ENCODE assay signal across 8 cellular contexts in genomic region chr19:18203863-18204393, GRCh38. TPM values are rescaled to one million over a fixed set of nuclear protein-coding genes. Genes with fewer than 3 reads are reported as not detected.
A peak's percentile ranks its signal among the peaks of the same experiment; 100 is the strongest.
DNase-seq lines count a peak whose midpoint lies in the region; ATAC-seq and TF ChIP-seq lines count a peak whose summit lies in the region.

Gene RAB3A, minus strand, starts transcription at chr19:18204042. Its CDS starts 1,302 bp downstream, at chr19:18202740.

- H3K9me3 Mint-ChIP-seq in activated T-helper 2 cell treated with anti-CD3 and anti-CD28 coated beads, Interferon-gamma antibody, Interleukin-2, Interleukin-4, amounts not matched to agents 10 μg/mL and 5 μg/mL and 100 μg/mL, durations not matched to agents 14 hours and 24 hours and 36 hours = no peaks in the 10 kb centered on the region
- no peaks in the 10 kb centered on the region for H3K9me3 Mint-ChIP-seq in naive B cell
- no peaks in the 10 kb centered on the region for H3K9me3 Mint-ChIP-seq in stimulated activated effector memory CD8-positive, alpha-beta T cell treated with anti-CD3 and anti-CD28 coated beads, Interleukin-12 subunit alpha, Interleukin-12 subunit beta, amount 100 ng/mL, for 72 hours

- TF ChIP-seq CTCF in LNCaP clone FGC (IDR thresholded peaks at IDR 0.05; ENCODE audit: control insufficient read depth, extremely low read depth, insufficient read depth) (no peak), fibroblast of lung (conservative IDR thresholded peaks at IDR 0.05 in 1 of 2, IDR thresholded peaks at IDR 0.05 in 1 of 2; ENCODE audit: low read depth in 1 of 2, low read length in 2 of 2) (no peak)

- no peaks in the 10 kb centered on the region for H3K27me3 ChIP-seq in fibroblast of lung (ENCODE audit: control insufficient read depth, insufficient read depth, low read length)

- intact Hi-C loops in activated T-helper 2 cell treated with anti-CD3 and anti-CD28 coated beads, Interferon-gamma antibody, Interleukin-2, Interleukin-4, amounts not matched to agents 10 μg/mL and 5 μg/mL and 100 μg/mL, durations not matched to agents 14 hours and 24 hours and 36 hours (cut with micrococcal nuclease) = loop anchor here (1.0 to 2.0 kb wide), 2 partner anchors 12 to 211 kb away; no protein-coding TSS in a partner anchor

- H3K4me3 Mint-ChIP-seq in activated T-helper 2 cell treated with anti-CD3 and anti-CD28 coated beads, Interferon-gamma antibody, Interleukin-2, Interleukin-4, amounts not matched to agents 10 μg/mL and 5 μg/mL and 100 μg/mL, durations not matched to agents 14 hours and 24 hours and 36 hours (ENCODE audit: low read depth) = peak within 1 kb of the TSS; percentile 94
- peak within 1 kb of the TSS; percentile 87 to 98 (median 97) for H3K4me3 Mint-ChIP-seq in naive B cell
- peak within 1 kb of the TSS; percentile 82 for H3K4me3 Mint-ChIP-seq in stimulated activated effector memory CD8-positive, alpha-beta T cell treated with anti-CD3 and anti-CD28 coated beads, Interleukin-12 subunit alpha, Interleukin-12 subunit beta, amount 100 ng/mL, for 72 hours

- no peaks in the 10 kb centered on the region for H3K9me3 ChIP-seq in fibroblast of lung (ENCODE audit: control insufficient read depth, insufficient read depth, low read depth, low read length)

- peak within 1 kb of the TSS; percentile 82 for H3K4me3 ChIP-seq in LNCaP clone FGC (ENCODE audit: low read depth, low read length)
- peak within 1 kb of the TSS; percentile 80 to 97 (median 91) for H3K4me3 ChIP-seq in fibroblast of lung (replicated peaks in 1 of 4; ENCODE audit: control extremely low read depth in 1 of 4, insufficient read depth in 1 of 4, low read depth in 3 of 4, low read length in 4 of 4)

- H3K27ac Mint-ChIP-seq in activated T-helper 2 cell treated with anti-CD3 and anti-CD28 coated beads, Interferon-gamma antibody, Interleukin-2, Interleukin-4, amounts not matched to agents 10 μg/mL and 5 μg/mL and 100 μg/mL, durations not matched to agents 14 hours and 24 hours and 36 hours = peak within 1 kb of the TSS; percentile 95
- H3K27ac Mint-ChIP-seq in naive B cell = peak within 1 kb of the TSS; percentile 95 to 100 (median 99)
- H3K27ac Mint-ChIP-seq in stimulated activated effector memory CD8-positive, alpha-beta T cell treated with anti-CD3 and anti-CD28 coated beads, Interleukin-12 subunit alpha, Interleukin-12 subunit beta, amount 100 ng/mL, for 72 hours = peak within 1 kb of the TSS; percentile 91

- peak within 1 kb of the TSS; percentile 96 for H3K4me2 ChIP-seq in fibroblast of lung (ENCODE audit: extremely low read depth, insufficient read depth, low read length)

- peak within 1 kb of the TSS; percentile 100 for H3K27ac ChIP-seq in fibroblast of lung (ENCODE audit: insufficient read depth, low read length)

- peaks cover 11% of the 10 kb centered on the region for H3K4me1 Mint-ChIP-seq in activated T-helper 2 cell treated with anti-CD3 and anti-CD28 coated beads, Interferon-gamma antibody, Interleukin-2, Interleukin-4, amounts not matched to agents 10 μg/mL and 5 μg/mL and 100 μg/mL, durations not matched to agents 14 hours and 24 hours and 36 hours (ENCODE audit: low read depth)
- H3K4me1 Mint-ChIP-seq in naive B cell = peaks cover 19 to 35% (median 23%) of the 10 kb centered on the region in 3 donors
- H3K4me1 Mint-ChIP-seq in stimulated activated effector memory CD8-positive, alpha-beta T cell treated with anti-CD3 and anti-CD28 coated beads, Interleukin-12 subunit alpha, Interleukin-12 subunit beta, amount 100 ng/mL, for 72 hours = peaks cover 24% of the 10 kb centered on the region

- H3K36me3 ChIP-seq in fibroblast of lung (ENCODE audit: control insufficient read depth, insufficient read depth, low read length) = peaks cover 5% of the 10 kb centered on the region

- DNase-seq in Daoy (ENCODE audit: low read depth) (peak; percentile 100), GOT3 (lab: John Stamatoyannopoulos, UW) (peak; percentile 98), LNCaP clone FGC (ENCODE audit: low read depth) (peak; percentile 99), RPMI8226 (peak; percentile 100), fibroblast of lung (ENCODE audit: low read depth in 2 of 2) (peak; percentile 100), naive B cell (peak; percentile 99)
- peak; percentile 99 for DNase-seq in activated T-helper 2 cell treated with anti-CD3 and anti-CD28 coated beads, Interferon-gamma antibody, Interleukin-2, Interleukin-4, amounts not matched to agents 10 μg/mL and 5 μg/mL and 100 μg/mL, durations not matched to agents 14 hours and 24 hours and 36 hours (ENCODE audit: low spot score)
- DNase-seq in stimulated activated effector memory CD8-positive, alpha-beta T cell treated with anti-CD3 and anti-CD28 coated beads, Interleukin-12 subunit alpha, Interleukin-12 subunit beta, amount 100 ng/mL, for 72 hours (ENCODE audit: low spot score in 2 of 2) = peak; percentile 93 to 99

- no peaks in the 10 kb centered on the region for H4K20me1 ChIP-seq in fibroblast of lung (ENCODE audit: control insufficient read depth, extremely low read depth, insufficient read depth, low read length)

- peak within 1 kb of the TSS; percentile 94 for H3K9ac ChIP-seq in fibroblast of lung (ENCODE audit: insufficient read depth, low read length)

- peaks cover 21% of the 10 kb centered on the region for H3K4me1 ChIP-seq in fibroblast of lung (ENCODE audit: control insufficient read depth, extremely low read depth, insufficient read depth, low read length)

- peaks cover 14% of the 10 kb centered on the region for H3K79me2 ChIP-seq in fibroblast of lung (ENCODE audit: control insufficient read depth, insufficient read depth, low read length)

- peak within 1 kb of the TSS; percentile 69 for H2AFZ ChIP-seq in fibroblast of lung (ENCODE audit: low read length)

- peaks cover 2% of the 10 kb centered on the region for H3K27me3 Mint-ChIP-seq in activated T-helper 2 cell treated with anti-CD3 and anti-CD28 coated beads, Interferon-gamma antibody, Interleukin-2, Interleukin-4, amounts not matched to agents 10 μg/mL and 5 μg/mL and 100 μg/mL, durations not matched to agents 14 hours and 24 hours and 36 hours (ENCODE audit: low read depth)
- no peaks in the 10 kb centered on the region for H3K27me3 Mint-ChIP-seq in naive B cell

- H3K36me3 Mint-ChIP-seq in activated T-helper 2 cell treated with anti-CD3 and anti-CD28 coated beads, Interferon-gamma antibody, Interleukin-2, Interleukin-4, amounts not matched to agents 10 μg/mL and 5 μg/mL and 100 μg/mL, durations not matched to agents 14 hours and 24 hours and 36 hours (ENCODE audit: low read depth) = no peaks in the 10 kb centered on the region
- H3K36me3 Mint-ChIP-seq in naive B cell = no peaks in the 10 kb centered on the region
- peaks cover 25% of the 10 kb centered on the region for H3K36me3 Mint-ChIP-seq in stimulated activated effector memory CD8-positive, alpha-beta T cell treated with anti-CD3 and anti-CD28 coated beads, Interleukin-12 subunit alpha, Interleukin-12 subunit beta, amount 100 ng/mL, for 72 hours

- ATAC-seq in naive B cell (ENCODE audit: low read depth in 2 of 2) = peak; percentile 81 to 84
- ATAC-seq in stimulated activated effector memory CD8-positive, alpha-beta T cell treated with anti-CD3 and anti-CD28 coated beads, Interleukin-12 subunit alpha, Interleukin-12 subunit beta, amount 100 ng/mL, for 72 hours = peak; percentile 95

RNA-seq across cellular contexts. Expression of gene RAB3A, which starts in this region (rescaled TPM):
- 0.23 TPM in 1 of 2 replicates, not detected in the other for total RNA-seq in Daoy (2014; rRNA removed; shearing (Covaris generic))
- 6.3 and 7.4 TPM in 2 replicates for total RNA-seq in activated T-helper 2 cell treated with anti-CD3 and anti-CD28 coated beads, Interferon-gamma antibody, Interleukin-2, Interleukin-4, amounts not matched to agents 10 μg/mL and 5 μg/mL and 100 μg/mL, durations not matched to agents 14 hours and 24 hours and 36 hours
- total RNA-seq in fibroblast of lung = 0.77 and 2.0 TPM in 2 replicates
- polyA plus RNA-seq in fibroblast of lung (3.6 and 10.1 TPM in 2 replicates), naive B cell (ENCODE audit: low read depth in 6 of 6) (1 to 10 TPM in 3 of 6 donors, under 1 TPM in 3; 0.21 to 2.8 (median 0.80) TPM)
- polyA plus RNA-seq in fibroblast of lung (2012) = 4.7 and 10.5 TPM in 2 replicates
- 17.8 and 47.5 TPM in 2 replicates for polyA minus RNA-seq in fibroblast of lung (ENCODE audit: low replicate concordance)

Comparison
In these comparisons a context has a peak if more than half of its experiments do, and no peak if none do; other contexts are left out.
1. Peak in every context shown above with its lines: DNase-seq, ATAC-seq, H3K4me3 ChIP-seq and H3K27ac ChIP-seq.
2. Peak in DNase-seq in Daoy; RNA of the gene not detected or under 1 TPM.